Comparison of ENCODE assay signal across 8 cellular contexts in the genomic region with DNA sequence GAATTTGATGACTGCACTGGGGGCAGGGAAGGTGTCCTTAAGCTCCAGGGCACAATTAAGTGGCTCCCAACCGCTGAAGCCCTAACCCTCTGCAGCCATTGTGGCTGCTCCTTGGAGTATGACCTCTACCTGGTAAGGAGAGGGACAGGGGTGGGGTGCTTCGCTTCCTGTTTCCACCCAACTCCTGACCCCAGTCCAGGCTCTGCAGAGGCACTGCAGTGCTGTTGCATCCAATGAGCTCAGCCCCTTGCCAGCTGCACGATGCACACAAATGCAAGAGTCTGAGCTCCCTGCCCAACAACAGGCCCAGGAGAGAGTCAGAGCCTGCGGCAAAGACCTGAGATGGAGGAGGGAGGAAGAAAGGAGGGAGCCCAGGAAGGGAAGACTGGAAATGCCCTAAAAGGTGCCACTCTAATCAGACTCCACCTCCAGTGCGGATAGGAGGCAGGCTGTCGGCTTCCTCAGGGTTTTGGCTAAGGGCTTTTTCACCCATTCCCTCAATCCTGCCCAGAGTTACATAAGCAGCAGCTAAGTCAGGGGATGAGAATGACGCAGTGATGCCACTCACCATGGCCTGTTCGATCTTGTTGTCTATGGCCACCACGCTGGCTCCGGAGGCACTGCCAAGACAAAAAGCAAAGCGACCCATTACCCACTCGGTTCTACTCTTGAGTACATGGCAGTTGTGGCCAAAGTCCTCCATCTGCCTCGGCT.
DNase-seq lines count a peak whose midpoint lies in the region; ATAC-seq and TF ChIP-seq lines count a peak whose summit lies in the region.

No MANE protein-coding gene starts in this region.

- H3K4me1 ChIP-seq in ES-I3 (ENCODE audit: insufficient read depth, low read length) = peaks cover 34% of the 10 kb centered on the region

- H3K9me3 ChIP-seq in ES-I3 (ENCODE audit: control insufficient read depth, insufficient read depth, low read length) (no peaks in the 10 kb centered on the region), SK-N-MC (ENCODE audit: low read depth, low read length) (no peaks in the 10 kb centered on the region)

- peaks cover 21% of the 10 kb centered on the region for H3K4me1 Mint-ChIP-seq in endothelial cell (ENCODE audit: unreplicated experiment)
- peaks cover 32 to 38% of the 10 kb centered on the region in 2 donors for H3K4me1 Mint-ChIP-seq in natural killer cell treated with Interleukin-12 subunit alpha and Interleukin-12 subunit beta and Interleukin-15 and Interleukin-18, amount 100 ng/mL, for 72 hours (ENCODE audit: low read depth in 2 of 2)

- DNase-seq in SK-N-MC (ENCODE audit: low read depth, low spot score) = no peak
- no peak for DNase-seq in endothelial cell (ENCODE audit: low spot score)
- no peak for DNase-seq in natural killer cell treated with Interleukin-12 subunit alpha and Interleukin-12 subunit beta and Interleukin-15 and Interleukin-18, amount 100 ng/mL, for 72 hours (ENCODE audit: low spot score)
- DNase-seq in HuH-7.5 (ENCODE audit: low spot score) = no peak
- no peak for DNase-seq in DMS114 treated with DMSO at 0.1 percent for 48 hours (lab: John Stamatoyannopoulos, UW; ENCODE audit: unreplicated experiment)
- no peak for DNase-seq in SKM-1 (lab: John Stamatoyannopoulos, UW; ENCODE audit: unreplicated experiment)

- H3K27ac Mint-ChIP-seq in endothelial cell (ENCODE audit: unreplicated experiment) = peak overlapping the region; percentile 64
- H3K27ac Mint-ChIP-seq in natural killer cell treated with Interleukin-12 subunit alpha and Interleukin-12 subunit beta and Interleukin-15 and Interleukin-18, amount 100 ng/mL, for 72 hours = peak overlapping the region; percentile 81 to 87

- peaks cover 4% of the 10 kb centered on the region for H3K36me3 Mint-ChIP-seq in endothelial cell (ENCODE audit: low read depth, unreplicated experiment)
- no peaks in the 10 kb centered on the region for H3K36me3 Mint-ChIP-seq in natural killer cell treated with Interleukin-12 subunit alpha and Interleukin-12 subunit beta and Interleukin-15 and Interleukin-18, amount 100 ng/mL, for 72 hours

- no peak overlapping the region for H3K27ac ChIP-seq in SK-N-MC

- peaks cover 13% of the 10 kb centered on the region for H3K27me3 Mint-ChIP-seq in endothelial cell (ENCODE audit: unreplicated experiment)
- H3K27me3 Mint-ChIP-seq in natural killer cell treated with Interleukin-12 subunit alpha and Interleukin-12 subunit beta and Interleukin-15 and Interleukin-18, amount 100 ng/mL, for 72 hours = peaks cover 0 to 8% of the 10 kb centered on the region in 2 donors

- no peak for TF ChIP-seq CTCF in endothelial cell (IDR thresholded peaks at IDR 0.05; ENCODE audit: unreplicated experiment)

- H3K4me3 ChIP-seq in SK-N-MC = peak overlapping the region; percentile 71

- H3K4me3 Mint-ChIP-seq in endothelial cell (ENCODE audit: unreplicated experiment) = peak overlapping the region; percentile 94
- peak overlapping the region; percentile 93 for H3K4me3 Mint-ChIP-seq in natural killer cell treated with Interleukin-12 subunit alpha and Interleukin-12 subunit beta and Interleukin-15 and Interleukin-18, amount 100 ng/mL, for 72 hours

- H3K9me3 Mint-ChIP-seq in endothelial cell (ENCODE audit: unreplicated experiment) = no peaks in the 10 kb centered on the region
- no peaks in the 10 kb centered on the region for H3K9me3 Mint-ChIP-seq in natural killer cell treated with Interleukin-12 subunit alpha and Interleukin-12 subunit beta and Interleukin-15 and Interleukin-18, amount 100 ng/mL, for 72 hours

- ATAC-seq in natural killer cell treated with Interleukin-12 subunit alpha and Interleukin-12 subunit beta and Interleukin-15 and Interleukin-18, amount 100 ng/mL, for 72 hours = no peak
- ATAC-seq in GM19328 (IDR thresholded peaks at IDR 0.05; ENCODE audit: unreplicated experiment) = no peak

- H3K36me3 ChIP-seq in ES-I3 (ENCODE audit: insufficient read depth, low read length) = 0 out of 2 replicates have a peak, but pooled peaks cover 4% of the 10 kb centered on the region
- H3K36me3 ChIP-seq in SK-N-MC (ENCODE audit: insufficient read depth, low read length) = no peaks in the 10 kb centered on the region; the same call in 1 of the 2 replicates

- peak overlapping the region; percentile 68 for H3K9ac ChIP-seq in ES-I3 (ENCODE audit: low read depth, low read length)
- peak overlapping the region; percentile 45 for H3K9ac ChIP-seq in SK-N-MC (ENCODE audit: insufficient read length)
